10 cellular contexts compared by ENCODE assay signal in genomic region chr12:24960222-24960855, GRCh38. TPM values are rescaled to one million over a fixed set of nuclear protein-coding genes. Genes with fewer than 3 reads are reported as not detected.
DNase-seq lines count a peak whose midpoint lies in the region; ATAC-seq and TF ChIP-seq lines count a peak whose summit lies in the region.
"Had no signal": no experiment of that assay in that cellular context is flagged by ENCODE, and none has a peak within 500 bp of the region (broad histone marks: within the 10 kb centered on the region; RNA-seq: fewer than 3 reads in every experiment).

No MANE protein-coding gene starts in this region.

- TF ChIP-seq CTCF in choroid plexus epithelial cell (conservative IDR thresholded peaks at IDR 0.05; ENCODE audit: low read depth, low read length): peak; percentile 92

- peaks cover 0 to 4% (median 0%) of the 10 kb centered on the region in 5 donors for H3K36me3 Mint-ChIP-seq in naive thymus-derived CD4-positive, alpha-beta T cell

- no peaks in the 10 kb centered on the region for H3K36me3 ChIP-seq in naive thymus-derived CD4-positive, alpha-beta T cell (ENCODE audit: control insufficient read depth in 2 of 3, insufficient read depth in 3 of 3, low read length in 3 of 3)
- H3K36me3 ChIP-seq: neutrophil had no signal

- H3K4me1 ChIP-seq in naive thymus-derived CD4-positive, alpha-beta T cell (ENCODE audit: control insufficient read depth in 2 of 2, insufficient read depth in 2 of 2, low read length in 2 of 2): no peaks in the 10 kb centered on the region

- H3K9me3 Mint-ChIP-seq in naive thymus-derived CD4-positive, alpha-beta T cell: peaks cover 1 to 22% (median 10%) of the 10 kb centered on the region in 11 donors

- in situ Hi-C loops in Caki2 (cut with HindIII; ENCODE audit: low pct_unique_long_range_greater_than_20kb, low sequenced_read_pairs): no loop called here

- CTCF ChIA-PET in naive thymus-derived CD4-positive, alpha-beta T cell (lab: Charles Lee): no interaction called here

- no peak overlapping the region for H3K27ac ChIP-seq in naive thymus-derived CD4-positive, alpha-beta T cell (ENCODE audit: low read depth, low read length)
- H3K27ac ChIP-seq: neutrophil, SK-N-MC had no signal

- POLR2A ChIA-PET in naive thymus-derived CD4-positive, alpha-beta T cell (lab: Charles Lee): no interaction called here

- H3K4me3 ChIP-seq in choroid plexus epithelial cell (ENCODE audit: low read depth, low read length): no peak overlapping the region
- H3K4me3 ChIP-seq in naive thymus-derived CD4-positive, alpha-beta T cell (ENCODE audit: low read length): no peak overlapping the region
- H3K4me3 ChIP-seq: SK-N-MC had no signal

- intact Hi-C loops in naive thymus-derived CD4-positive, alpha-beta T cell (cut with micrococcal nuclease): no loop called here

- no peak overlapping the region for H3K4me3 Mint-ChIP-seq in naive thymus-derived CD4-positive, alpha-beta T cell

- peak; percentile 84 for ATAC-seq in GM18909 (IDR thresholded peaks at IDR 0.05; ENCODE audit: poor library complexity, unreplicated experiment)
- peak; percentile 85 for ATAC-seq in HG03342 (IDR thresholded peaks at IDR 0.05; ENCODE audit: unreplicated experiment)
- peak; percentile 69 for ATAC-seq in naive thymus-derived CD4-positive, alpha-beta T cell
- ATAC-seq in GM19467 (IDR thresholded peaks at IDR 0.05; ENCODE audit: unreplicated experiment): no peak

- peaks cover 0 to 10% (median 0%) of the 10 kb centered on the region in 7 donors for H3K4me1 Mint-ChIP-seq in naive thymus-derived CD4-positive, alpha-beta T cell

- peaks cover 0 to 33% (median 13%) of the 10 kb centered on the region in 5 donors for H3K27me3 Mint-ChIP-seq in naive thymus-derived CD4-positive, alpha-beta T cell

- DNase-seq in Caki2 (ENCODE audit: low read depth) (peak; percentile 10), RPMI7951 (ENCODE audit: low read depth) (peak; percentile 54), choroid plexus epithelial cell (ENCODE audit: low read depth) (peak; percentile 81), NCI-H146 treated with DMSO at 0.1 percent for 48 hours (lab: John Stamatoyannopoulos, UW; ENCODE audit: unreplicated experiment) (no peak)
- peak in 1 of 9 donors; percentile 44 for DNase-seq in naive thymus-derived CD4-positive, alpha-beta T cell

- H3K27ac Mint-ChIP-seq in naive thymus-derived CD4-positive, alpha-beta T cell: no peak overlapping the region

- no peaks in the 10 kb centered on the region for H3K27me3 ChIP-seq in naive thymus-derived CD4-positive, alpha-beta T cell (ENCODE audit: control insufficient read depth in 2 of 2, insufficient read depth in 2 of 2, low read length in 2 of 2)
- H3K27me3 ChIP-seq: neutrophil had no signal

- H3K9me3 ChIP-seq in naive thymus-derived CD4-positive, alpha-beta T cell (ENCODE audit: control insufficient read depth in 2 of 3, low read length in 3 of 3): no peaks in the 10 kb centered on the region
- H3K9me3 ChIP-seq: neutrophil had no signal

RNA-seq across cellular contexts. Expression of gene BCAT1, which starts 11.4 kb away (rescaled TPM):
- total RNA-seq in Caki2 (2014; rRNA removed; shearing (Covaris generic); ENCODE audit: low replicate concordance): not detected in 2 replicates
- 85.7 and 108 TPM in 2 replicates for total RNA-seq in RPMI7951 (2014; rRNA removed; shearing (Covaris generic))
- 10 to 100 TPM in 1 of 5 experiments, 1 to 10 TPM in 3, under 1 TPM in 1; 0.70 to 29.3 (median 1.9) TPM for total RNA-seq in naive thymus-derived CD4-positive, alpha-beta T cell
- under 1 TPM; 0.71 to 0.96 TPM for polyA plus RNA-seq in naive thymus-derived CD4-positive, alpha-beta T cell
